ENCODE assay signal across 1 cellular context in genomic region chr9:89115426-89115825, GRCh38.
TF ChIP-seq lines count a peak whose summit lies in the region.

No MANE protein-coding gene starts in this region.

TF ChIP-seq in IMR-90, 13 proteins besides CTCF, POLR2A, EP300 and RAD21 (continued from another document):
- no peak for TF ChIP-seq MXI1 (IDR thresholded peaks at IDR 0.05; ENCODE audit: borderline replicate concordance, low read depth, low read length)
- no peak for TF ChIP-seq USF2 (IDR thresholded peaks at IDR 0.05; ENCODE audit: low read depth, low read length)
- no peak for TF ChIP-seq MAFK (IDR thresholded peaks at IDR 0.05; ENCODE audit: low read depth, low read length)
- no peak for TF ChIP-seq RCOR1 (IDR thresholded peaks at IDR 0.05; ENCODE audit: insufficient replicate concordance, low read length)
- TF ChIP-seq NFE2L2 (IDR thresholded peaks at IDR 0.05; ENCODE audit: low read depth, low read length): no peak
- TF ChIP-seq CHD1 (IDR thresholded peaks at IDR 0.05; ENCODE audit: low read depth, low read length): no peak
